Comparison of ENCODE assay signal across 13 cellular contexts in the genomic region with DNA sequence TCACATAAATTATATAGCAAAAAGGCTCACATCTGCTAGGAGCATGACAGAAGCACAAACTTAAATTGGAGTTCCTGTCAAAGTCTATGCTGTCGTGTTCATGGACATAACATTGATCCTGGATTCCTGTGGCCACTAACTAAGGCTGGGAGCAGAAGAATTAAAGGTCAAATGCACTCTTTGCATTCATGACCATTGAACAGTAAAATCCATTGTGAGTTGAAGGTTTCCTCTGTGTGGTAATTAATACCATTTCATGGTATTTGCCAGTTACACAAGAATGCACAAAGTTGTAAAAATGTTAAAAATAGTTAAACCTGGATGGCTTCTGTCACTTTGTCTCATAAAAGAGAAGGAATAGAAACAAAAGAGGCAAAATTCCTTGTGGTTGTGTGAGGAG.
DNase-seq lines count a peak whose midpoint lies in the region; FAIRE-seq and TF ChIP-seq lines count a peak whose summit lies in the region.
"Had no signal": no experiment of that assay in that cellular context is flagged by ENCODE, and none has a peak within 500 bp of the region (broad histone marks: within the 10 kb centered on the region; RNA-seq: fewer than 3 reads in every experiment).

No MANE protein-coding gene starts in this region.

- no peak overlapping the region for H3K4me3 Mint-ChIP-seq in astrocyte (ENCODE audit: unreplicated experiment)
- H3K4me3 Mint-ChIP-seq: CD8-positive, alpha-beta memory T cell had no signal

- peaks cover 12% of the 10 kb centered on the region for H3K9me3 ChIP-seq in HUES6 (ENCODE audit: control insufficient read depth, insufficient read depth, low read depth, low read length)
- no peaks in the 10 kb centered on the region for H3K9me3 ChIP-seq in astrocyte (ENCODE audit: insufficient read depth, low read depth, low read length)
- no peaks in the 10 kb centered on the region for H3K9me3 ChIP-seq in BE2C
- H3K9me3 ChIP-seq: A549, BLaER1, Caco-2 had no signal

- H3K4me2 ChIP-seq in astrocyte (ENCODE audit: low read length), result no peak overlapping the region
- H3K4me2 ChIP-seq: A549, BLaER1 had no signal

- no peak overlapping the region for H3K27ac Mint-ChIP-seq in astrocyte (ENCODE audit: unreplicated experiment)
- H3K27ac Mint-ChIP-seq: CD8-positive, alpha-beta memory T cell had no signal

- H3K36me3 Mint-ChIP-seq in astrocyte (ENCODE audit: low read depth, unreplicated experiment), result no peaks in the 10 kb centered on the region

- no peaks in the 10 kb centered on the region for H3K9me3 Mint-ChIP-seq in astrocyte (ENCODE audit: unreplicated experiment)

- TF ChIP-seq CTCF in astrocyte (IDR thresholded peaks at IDR 0.05; ENCODE audit: insufficient read depth, low read depth, low read length) (no peak), BE2C (IDR thresholded peaks at IDR 0.05; ENCODE audit: low read depth, low read length) (no peak)

- H3K27me3 ChIP-seq in HUES6 (ENCODE audit: control insufficient read depth, insufficient read depth, low read length), result no peaks in the 10 kb centered on the region
- H3K27me3 ChIP-seq in astrocyte (ENCODE audit: insufficient read depth, low read length), result no peaks in the 10 kb centered on the region
- H3K27me3 ChIP-seq in BE2C, result no peaks in the 10 kb centered on the region
- H3K27me3 ChIP-seq: BLaER1 had no signal

- no peaks in the 10 kb centered on the region for H3K4me1 Mint-ChIP-seq in astrocyte (ENCODE audit: low read depth, unreplicated experiment)
- H3K4me1 Mint-ChIP-seq: CD8-positive, alpha-beta memory T cell had no signal

- H3K4me3 ChIP-seq in HUES6 (ENCODE audit: low read depth, low read length), result no peak overlapping the region
- no peak overlapping the region for H3K4me3 ChIP-seq in astrocyte (ENCODE audit: insufficient read depth, low read depth, low read length)
- no peak overlapping the region for H3K4me3 ChIP-seq in BE2C (ENCODE audit: low read depth, low read length)
- H3K4me3 ChIP-seq: A549, BLaER1 had no signal

- no peak overlapping the region for H2AFZ ChIP-seq in astrocyte (ENCODE audit: low read depth, low read length)

- peak; percentile 17 for FAIRE-seq in astrocyte (lab: Jason Lieb, UNC)
- FAIRE-seq: A549 had no signal

- no peaks in the 10 kb centered on the region for H3K79me2 ChIP-seq in astrocyte (ENCODE audit: insufficient read depth, low read length)

- H4K20me1 ChIP-seq in astrocyte (ENCODE audit: insufficient read depth, low read length), result no peaks in the 10 kb centered on the region
- H4K20me1 ChIP-seq: BLaER1 had no signal

- H3K36me3 ChIP-seq in HUES6 (ENCODE audit: control insufficient read depth, insufficient read depth, low read length) (no peaks in the 10 kb centered on the region), astrocyte (ENCODE audit: insufficient read depth, low read length) (no peaks in the 10 kb centered on the region), BE2C (no peaks in the 10 kb centered on the region)
- H3K36me3 ChIP-seq: BLaER1 had no signal

- H3K9ac ChIP-seq in HUES6 (ENCODE audit: low read length) (no peak overlapping the region), astrocyte (ENCODE audit: low read length) (no peak overlapping the region)
- H3K9ac ChIP-seq: BLaER1 had no signal

- H3K4me1 ChIP-seq in HUES6 (ENCODE audit: control insufficient read depth, insufficient read depth, low read length) (peaks cover 30% of the 10 kb centered on the region), astrocyte (ENCODE audit: insufficient read depth, low read length) (no peaks in the 10 kb centered on the region), BE2C (no peaks in the 10 kb centered on the region)
- H3K4me1 ChIP-seq: A549, BLaER1, Caco-2 had no signal

- H3K27me3 Mint-ChIP-seq in astrocyte (ENCODE audit: low read depth, unreplicated experiment), result peaks cover 2% of the 10 kb centered on the region

- H3K27ac ChIP-seq in HUES6 (ENCODE audit: low read depth, low read length) (peak overlapping the region; percentile 72; the same call in 1 of the 2 replicates), astrocyte (ENCODE audit: low read depth, low read length) (no peak overlapping the region)
- H3K27ac ChIP-seq: A549, BLaER1 had no signal

- DNase-seq in astrocyte (ENCODE audit: low read depth) (no peak), kidney tubule cell (ENCODE audit: low spot score) (peak; percentile 79), BE2C (no peak), UCSD-AML1 (lab: John Stamatoyannopoulos, UW; ENCODE audit: unreplicated experiment) (no peak)
- no peak for DNase-seq in stimulated activated naive CD4-positive, alpha-beta T cell treated with Interleukin-2 at 50 U/mL for 16 hours (lab: John Stamatoyannopoulos, UW)
- DNase-seq in activated effector memory CD4-positive, alpha-beta T cell treated with anti-CD3 and anti-CD28 coated beads, Interleukin-2, amount 50 U/mL, for 16 hours, result no peak
- DNase-seq: Caco-2; CD8-positive, alpha-beta memory T cell; DND-41; H7 had no signal
